ENCODE assay signal across 8 cellular contexts in the genomic region with DNA sequence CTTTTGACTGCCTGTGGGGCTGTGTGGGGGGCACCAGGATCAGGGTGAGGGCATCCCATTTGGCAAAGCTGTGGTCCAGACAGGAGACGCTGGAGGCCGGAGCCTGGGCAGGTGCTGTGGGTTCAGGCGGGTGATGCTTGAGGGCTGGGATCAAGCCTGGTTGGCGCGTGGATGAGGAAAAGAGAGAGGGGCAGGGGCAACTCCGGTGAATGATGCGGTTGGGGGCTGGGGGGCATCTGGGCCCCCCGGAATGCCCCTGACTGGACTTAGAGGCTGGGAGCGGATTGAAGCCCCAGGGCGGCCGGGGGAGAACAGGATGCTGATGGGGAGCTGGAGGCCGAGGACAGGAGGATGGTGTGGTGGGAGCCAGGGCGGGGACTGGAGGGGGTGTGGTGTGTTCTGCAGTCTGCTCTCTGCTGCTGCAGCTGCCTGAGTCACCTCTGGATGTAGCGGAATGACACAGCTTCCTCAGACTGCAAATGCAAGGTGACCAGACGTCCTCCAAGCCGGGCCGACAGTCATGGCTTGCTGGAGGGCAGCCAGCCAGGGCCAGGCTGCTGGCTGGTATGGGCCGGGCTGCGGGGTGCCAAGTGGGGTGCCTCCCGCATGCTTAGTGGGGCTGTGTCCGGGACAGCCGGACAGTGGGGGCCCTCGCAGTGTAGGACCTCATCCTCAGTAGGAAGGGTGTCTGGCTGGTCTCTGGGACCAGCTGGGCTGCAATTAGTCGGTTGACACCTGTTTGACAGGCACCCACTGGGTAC.
A peak's percentile ranks its signal among the peaks of the same experiment; 100 is the strongest.
DNase-seq lines count a peak whose midpoint lies in the region; ATAC-seq and TF ChIP-seq lines count a peak whose summit lies in the region.

No MANE protein-coding gene starts in this region.

- no peaks in the 10 kb centered on the region for H3K9me3 Mint-ChIP-seq in nephron progenitor cell

- H3K4me1 ChIP-seq in BLaER1 treated with 17β-estradiol and CSF1 and Interleukin-3, amounts not matched to agents 10 nM and 100 nM, result peaks cover 54 to 88% (median 79%) of the 10 kb centered on the region in 10 experiments
- peaks cover 26% of the 10 kb centered on the region for H3K4me1 ChIP-seq in rectal smooth muscle tissue (ENCODE audit: control insufficient read depth, insufficient read depth, low read length)

- no peak overlapping the region for H3K27ac Mint-ChIP-seq in nephron progenitor cell

- H3K9me3 ChIP-seq in BLaER1 treated with 17β-estradiol and CSF1 and Interleukin-3, amounts not matched to agents 10 nM and 100 nM (replicated peaks in 1 of 11), result no peaks in the 10 kb centered on the region

- H3K36me3 Mint-ChIP-seq in nephron progenitor cell (ENCODE audit: low read depth), result no peaks in the 10 kb centered on the region

- peak overlapping the region; percentile 93 to 100 (median 99) for H3K4me2 ChIP-seq in BLaER1 treated with 17β-estradiol and CSF1 and Interleukin-3, amounts not matched to agents 10 nM and 100 nM

- peaks cover 28 to 48% (median 43%) of the 10 kb centered on the region in 11 experiments; a peak in 21 of 22 replicates for H3K36me3 ChIP-seq in BLaER1 treated with 17β-estradiol and CSF1 and Interleukin-3, amounts not matched to agents 10 nM and 100 nM
- H3K36me3 ChIP-seq in rectal smooth muscle tissue (ENCODE audit: control insufficient read depth, insufficient read depth, low read length), result no peaks in the 10 kb centered on the region

- no peak overlapping the region for H3K4me3 Mint-ChIP-seq in nephron progenitor cell

- peak overlapping the region in 10 of 11 experiments; percentile 78 to 89 (median 82); a peak in 19 of 22 replicates for H3K27ac ChIP-seq in BLaER1 treated with 17β-estradiol and CSF1 and Interleukin-3, amounts not matched to agents 10 nM and 100 nM
- H3K27ac ChIP-seq in rectal smooth muscle tissue (ENCODE audit: low read depth, low read length), result peak overlapping the region; percentile 92

- ATAC-seq in HG02759 (IDR thresholded peaks at IDR 0.05; ENCODE audit: unreplicated experiment), result no peak

- peaks cover 50% of the 10 kb centered on the region for H3K4me1 Mint-ChIP-seq in nephron progenitor cell

- H3K27me3 ChIP-seq in BLaER1 treated with 17β-estradiol and CSF1 and Interleukin-3, amounts not matched to agents 10 nM and 100 nM, result no peaks in the 10 kb centered on the region
- H3K27me3 ChIP-seq in rectal smooth muscle tissue (ENCODE audit: control insufficient read depth, insufficient read depth, low read length), result no peaks in the 10 kb centered on the region

- H3K4me3 ChIP-seq in BLaER1 treated with 17β-estradiol and CSF1 and Interleukin-3, amounts not matched to agents 10 nM and 100 nM, result peak overlapping the region; percentile 76 to 87 (median 82); a peak in 18 of 20 replicates
- H3K4me3 ChIP-seq in HFF-Myc (replicated peaks; ENCODE audit: low read depth, low read length), result peak overlapping the region; percentile 70
- H3K4me3 ChIP-seq in fibroblast of pulmonary artery (replicated peaks; ENCODE audit: low read depth, low read length), result peak overlapping the region; percentile 68
- H3K4me3 ChIP-seq in rectal smooth muscle tissue (ENCODE audit: low read length), result peak overlapping the region; percentile 87

- DNase-seq in HFF-Myc (ENCODE audit: extremely low read depth, low read depth), result peak; percentile 69
- peak; percentile 64 for DNase-seq in activated CD8-positive, alpha-beta memory T cell treated with anti-CD3 and anti-CD28 coated beads for 24 hours
- peak; percentile 79 for DNase-seq in fibroblast of pulmonary artery (ENCODE audit: low read depth)
- no peak for DNase-seq in NCI-H2196 treated with DMSO at 0.1 percent for 48 hours (lab: John Stamatoyannopoulos, UW; ENCODE audit: unreplicated experiment)
- DNase-seq in nephron progenitor cell, result no peak

- TF ChIP-seq CTCF in HFF-Myc (IDR thresholded peaks at IDR 0.05; ENCODE audit: low read depth, low read length, missing control alignments) (no peak), fibroblast of pulmonary artery (IDR thresholded peaks at IDR 0.05; ENCODE audit: low read length, missing control alignments) (no peak), nephron progenitor cell (IDR thresholded peaks at IDR 0.05) (no peak)

- peaks cover 72 to 79% (median 76%) of the 10 kb centered on the region in 11 experiments for H4K20me1 ChIP-seq in BLaER1 treated with 17β-estradiol and CSF1 and Interleukin-3, amounts not matched to agents 10 nM and 100 nM

- H3K9ac ChIP-seq in BLaER1 treated with 17β-estradiol and CSF1 and Interleukin-3, amounts not matched to agents 10 nM and 100 nM, result peak overlapping the region; percentile 40 to 91 (median 86); a peak in 20 of 22 replicates
- peak overlapping the region; percentile 70 for H3K9ac ChIP-seq in rectal smooth muscle tissue (ENCODE audit: low read length)

- H3K27me3 Mint-ChIP-seq in nephron progenitor cell (ENCODE audit: low read depth, poor library complexity), result peaks cover 23% of the 10 kb centered on the region

Comparison
In these comparisons a context has a peak if more than half of its experiments do, and no peak if none do; other contexts are left out.
1. DNase-seq: peak in HFF-Myc (single experiment), activated CD8-positive, alpha-beta memory T cell treated with anti-CD3 and anti-CD28 coated beads for 24 hours (single experiment) and fibroblast of pulmonary artery (single experiment); none in NCI-H2196 treated with DMSO at 0.1 percent for 48 hours (single experiment) and nephron progenitor cell (single experiment).
2. Peak in every context shown above with its lines, with median percentiles within 50 percentile points of each other: H3K4me3 ChIP-seq.